In genomic region chr12:29428630-29429029, GRCh38 we compare ENCODE assay signal across 8 cellular contexts. TPM values are rescaled to one million over a fixed set of nuclear protein-coding genes. Genes with fewer than 3 reads are reported as not detected.
DNase-seq lines count a peak whose midpoint lies in the region; ATAC-seq, FAIRE-seq and TF ChIP-seq lines count a peak whose summit lies in the region.

No MANE protein-coding gene starts in this region.

- H3K4me1 ChIP-seq in HepG2 (ENCODE audit: insufficient read depth, low read length), result no peaks in the 10 kb centered on the region

- ATAC-seq in HG02798 (IDR thresholded peaks at IDR 0.05; ENCODE audit: poor library complexity, unreplicated experiment) (peak; percentile 36), HepG2 (no peak), GM21381 (IDR thresholded peaks at IDR 0.05; ENCODE audit: unreplicated experiment) (no peak)
- no peak for ATAC-seq in activated CD8-positive, alpha-beta memory T cell treated with anti-CD3 and anti-CD28 coated beads, Interleukin-2, amount 10 ng/mL, durations not matched to agents 7 days and 5 days

- H3K9me3 Mint-ChIP-seq in activated CD8-positive, alpha-beta memory T cell treated with anti-CD3 and anti-CD28 coated beads, Interleukin-2, amount 10 ng/mL, durations not matched to agents 7 days and 5 days (ENCODE audit: low read depth), result no peaks in the 10 kb centered on the region

- no peaks in the 10 kb centered on the region for H3K36me3 ChIP-seq in HepG2 (replicated peaks in 1 of 2; ENCODE audit: control insufficient read depth in 1 of 2, insufficient read depth in 2 of 2, low read length in 2 of 2)

- no peak overlapping the region for H3K4me3 ChIP-seq in HepG2 (replicated peaks in 1 of 3; ENCODE audit: insufficient read depth in 1 of 3, low read depth in 2 of 3, low read length in 3 of 3)

- no peaks in the 10 kb centered on the region for H3K27me3 ChIP-seq in HepG2 (ENCODE audit: control insufficient read depth in 1 of 2, insufficient read depth in 2 of 2, low read length in 2 of 2)

- TF ChIP-seq CTCF in HepG2 (CRISPR knock-in tag; IDR thresholded peaks at IDR 0.05), result no peak

- intact Hi-C loops in HepG2 (cut with micrococcal nuclease; ENCODE audit: unreplicated experiment), result no loop called here

- in situ Hi-C loops in HepG2 (cut with HindIII; ENCODE audit: extremely low pct_ligation_motif_present, low pct_unique_long_range_greater_than_20kb), result no loop called here

- H3K9ac ChIP-seq in HepG2 (ENCODE audit: insufficient read depth, low read depth, low read length), result no peak overlapping the region

- peak; percentile 68 for FAIRE-seq in GM12891 (lab: Jason Lieb, UNC)
- FAIRE-seq in HepG2 (lab: Jason Lieb, UNC), result no peak

- POLR2A ChIA-PET in HepG2 (lab: Yijun Ruan, JAX), result no interaction called here

- no peak overlapping the region for H3K27ac ChIP-seq in HepG2 (ENCODE audit: extremely low read length, insufficient read depth, low read length)

- DNase-seq in GM12891 (ENCODE audit: insufficient read length, low spot score) (no peak), SIG-M5 treated with dmso at 0.1 percent for 504 hours (lab: John Stamatoyannopoulos, UW; ENCODE audit: unreplicated experiment) (peak; percentile 90), HepG2 (ENCODE audit: low spot score) (no peak), NCI-H2029 (lab: John Stamatoyannopoulos, UW) (no peak), NCI-H748 (lab: John Stamatoyannopoulos, UW; ENCODE audit: unreplicated experiment) (no peak)
- DNase-seq in activated CD8-positive, alpha-beta memory T cell treated with anti-CD3 and anti-CD28 coated beads, Interleukin-2, amount 10 ng/mL, durations not matched to agents 7 days and 5 days, result no peak

- no peak for TF ChIP-seq RAD21 in HepG2 (CRISPR knock-in tag; IDR thresholded peaks at IDR 0.05)

- H3K4me1 Mint-ChIP-seq in activated CD8-positive, alpha-beta memory T cell treated with anti-CD3 and anti-CD28 coated beads, Interleukin-2, amount 10 ng/mL, durations not matched to agents 7 days and 5 days, result no peaks in the 10 kb centered on the region

- no peak overlapping the region for H3K4me3 Mint-ChIP-seq in activated CD8-positive, alpha-beta memory T cell treated with anti-CD3 and anti-CD28 coated beads, Interleukin-2, amount 10 ng/mL, durations not matched to agents 7 days and 5 days

- peaks cover 3% of the 10 kb centered on the region for H3K36me3 Mint-ChIP-seq in activated CD8-positive, alpha-beta memory T cell treated with anti-CD3 and anti-CD28 coated beads, Interleukin-2, amount 10 ng/mL, durations not matched to agents 7 days and 5 days

- TF ChIP-seq POLR2A in GM12891 (IDR thresholded peaks at IDR 0.05; ENCODE audit: low read depth, low read length) (no peak), HepG2 (IDR thresholded peaks at IDR 0.05; ENCODE audit: insufficient read depth in 1 of 2, low read depth in 2 of 2, low read length in 2 of 2) (no peak)

- H3K27me3 Mint-ChIP-seq in activated CD8-positive, alpha-beta memory T cell treated with anti-CD3 and anti-CD28 coated beads, Interleukin-2, amount 10 ng/mL, durations not matched to agents 7 days and 5 days, result peaks cover 6% of the 10 kb centered on the region

- H3K9me3 ChIP-seq in HepG2 (ENCODE audit: low read length), result no peaks in the 10 kb centered on the region

- CTCF ChIA-PET in HepG2 (lab: Yijun Ruan, JAX; ENCODE audit: low intra/inter-chr PET ratio, low total read pairs), result no interaction called here
- CTCF ChIA-PET in activated CD8-positive, alpha-beta memory T cell treated with anti-CD3 and anti-CD28 coated beads, Interleukin-2, amount 10 ng/mL, durations not matched to agents 7 days and 5 days (lab: Charles Lee), result no interaction called here

- no peak overlapping the region for H3K27ac Mint-ChIP-seq in activated CD8-positive, alpha-beta memory T cell treated with anti-CD3 and anti-CD28 coated beads, Interleukin-2, amount 10 ng/mL, durations not matched to agents 7 days and 5 days

- TF ChIP-seq EP300 in HepG2 (IDR thresholded peaks at IDR 0.05; ENCODE audit: low read depth in 2 of 2, low read length in 2 of 2) (no peak), HepG2 (CRISPR knock-in tag; IDR thresholded peaks at IDR 0.05; ENCODE audit: borderline replicate concordance) (no peak)

- H4K20me1 ChIP-seq in HepG2 (ENCODE audit: insufficient read depth, low read length), result no peaks in the 10 kb centered on the region

- H3K79me2 ChIP-seq in HepG2 (ENCODE audit: insufficient read depth, low read length), result no peaks in the 10 kb centered on the region

- H3K4me2 ChIP-seq in HepG2 (ENCODE audit: low read depth, low read length), result no peak overlapping the region

- no TSS peak for BruUV-seq in HepG2 (replicated peaks; lab: Mats Ljungman, UMichigan)

- no peak overlapping the region for H2AFZ ChIP-seq in HepG2 (ENCODE audit: low read length)

TF ChIP-seq in GM12891, 5 proteins besides CTCF, POLR2A, EP300 and RAD21:
- no peak for TF ChIP-seq POU2F2 (IDR thresholded peaks at IDR 0.05; ENCODE audit: low read depth, low read length)
- no peak for TF ChIP-seq TAF1 (IDR thresholded peaks at IDR 0.05; ENCODE audit: low read depth, low read length)
- no peak for TF ChIP-seq PAX5 (IDR thresholded peaks at IDR 0.05; ENCODE audit: insufficient read depth, low read length, severe bottlenecking)
- TF ChIP-seq POLR2AphosphoS5 (IDR thresholded peaks at IDR 0.05; ENCODE audit: low read depth, low read length), result no peak

TF ChIP-seq in HepG2, 621 proteins besides CTCF, POLR2A, EP300 and RAD21:
- TF ChIP-seq CEBPB (IDR thresholded peaks at IDR 0.05; ENCODE audit: borderline replicate concordance, low read depth, low read length) (0 out of 2 replicates have a peak, but pooled peaks have one; percentile 10), E2F2 (CRISPR knock-in tag; IDR thresholded peaks at IDR 0.05; ENCODE audit: borderline replicate concordance) (no peak), ZNF564 (CRISPR knock-in tag; IDR thresholded peaks at IDR 0.05) (no peak)

RNA-seq across cellular contexts. Expression of gene ERGIC2, which starts 47.7 kb away (rescaled TPM):
- polyA plus RNA-seq in GM12891 (2012; ENCODE audit: low read depth, missing spikeins), result 47.6 TPM
- total RNA-seq in HepG2 (2016; rRNA removed; fragmentation: Illumina TruSeq; extraction: Trizol), result 70.7 and 73.5 TPM in 2 replicates
- 23.3 and 24.8 TPM in 2 replicates for total RNA-seq in HepG2 (2016; cell fraction: cytosol; rRNA removed; fragmentation: Illumina TruSeq; extraction: Trizol; ENCODE audit: low read depth)
- 71.8 and 82.3 TPM in 2 replicates for total RNA-seq in HepG2 (2016; cell fraction: insoluble cytoplasmic fraction; rRNA removed; fragmentation: Illumina TruSeq; extraction: Trizol)
- 48.8 and 50.7 TPM in 2 replicates for total RNA-seq in HepG2 (2016; cell fraction: membrane; rRNA removed; fragmentation: Illumina TruSeq; extraction: Trizol)
- total RNA-seq in HepG2 (2016; cell fraction: nucleus; rRNA removed; fragmentation: Illumina TruSeq; extraction: Trizol), result 69.6 and 71.8 TPM in 2 replicates
- 23.6 and 32.6 TPM in 2 replicates for polyA plus RNA-seq in HepG2 (2011; rRNA removed)
- polyA plus RNA-seq in HepG2 (2011; cell fraction: cytosol; rRNA removed), result 13.5 and 35.1 TPM in 2 replicates
- 6.4 and 8.1 TPM in 2 replicates for polyA plus RNA-seq in HepG2 (2011; cell fraction: nucleus; rRNA removed)
- 42.3 and 62.7 TPM in 2 replicates for polyA plus RNA-seq in HepG2 (2012)
- polyA plus RNA-seq in HepG2 (2016; cell fraction: cytosol; fragmentation: Illumina TruSeq; extraction: Trizol; ENCODE audit: low read depth), result 21.8 and 24.7 TPM in 2 replicates
- 64.7 and 68.9 TPM in 2 replicates for polyA plus RNA-seq in HepG2 (2016; cell fraction: insoluble cytoplasmic fraction; fragmentation: Illumina TruSeq; extraction: Trizol; ENCODE audit: low read depth)
- polyA plus RNA-seq in HepG2 (2016; cell fraction: membrane; fragmentation: Illumina TruSeq; extraction: Trizol; ENCODE audit: low read depth), result 36.0 and 38.8 TPM in 2 replicates
- polyA plus RNA-seq in HepG2 (2016; cell fraction: nucleus; fragmentation: Illumina TruSeq; extraction: Trizol; ENCODE audit: insufficient read depth, low read depth), result 94.5 and 96.3 TPM in 2 replicates
- 10.4 and 16.5 TPM in 2 replicates for polyA minus RNA-seq in HepG2 (2011; rRNA and poly(A)+ RNA removed; ENCODE audit: low replicate concordance)
- polyA minus RNA-seq in HepG2 (2011; cell fraction: cytosol; rRNA and poly(A)+ RNA removed), result 14.5 and 18.5 TPM in 2 replicates
- 45.0 and 45.2 TPM in 2 replicates for polyA minus RNA-seq in HepG2 (2011; cell fraction: nucleus; rRNA and poly(A)+ RNA removed)
- 10 to 100 TPM; 67.0 to 75.5 TPM for total RNA-seq in activated CD8-positive, alpha-beta memory T cell treated with anti-CD3 and anti-CD28 coated beads, Interleukin-2, amount 10 ng/mL, durations not matched to agents 7 days and 5 days
